ENCODE assay signal across 7 cellular contexts in the genomic region with DNA sequence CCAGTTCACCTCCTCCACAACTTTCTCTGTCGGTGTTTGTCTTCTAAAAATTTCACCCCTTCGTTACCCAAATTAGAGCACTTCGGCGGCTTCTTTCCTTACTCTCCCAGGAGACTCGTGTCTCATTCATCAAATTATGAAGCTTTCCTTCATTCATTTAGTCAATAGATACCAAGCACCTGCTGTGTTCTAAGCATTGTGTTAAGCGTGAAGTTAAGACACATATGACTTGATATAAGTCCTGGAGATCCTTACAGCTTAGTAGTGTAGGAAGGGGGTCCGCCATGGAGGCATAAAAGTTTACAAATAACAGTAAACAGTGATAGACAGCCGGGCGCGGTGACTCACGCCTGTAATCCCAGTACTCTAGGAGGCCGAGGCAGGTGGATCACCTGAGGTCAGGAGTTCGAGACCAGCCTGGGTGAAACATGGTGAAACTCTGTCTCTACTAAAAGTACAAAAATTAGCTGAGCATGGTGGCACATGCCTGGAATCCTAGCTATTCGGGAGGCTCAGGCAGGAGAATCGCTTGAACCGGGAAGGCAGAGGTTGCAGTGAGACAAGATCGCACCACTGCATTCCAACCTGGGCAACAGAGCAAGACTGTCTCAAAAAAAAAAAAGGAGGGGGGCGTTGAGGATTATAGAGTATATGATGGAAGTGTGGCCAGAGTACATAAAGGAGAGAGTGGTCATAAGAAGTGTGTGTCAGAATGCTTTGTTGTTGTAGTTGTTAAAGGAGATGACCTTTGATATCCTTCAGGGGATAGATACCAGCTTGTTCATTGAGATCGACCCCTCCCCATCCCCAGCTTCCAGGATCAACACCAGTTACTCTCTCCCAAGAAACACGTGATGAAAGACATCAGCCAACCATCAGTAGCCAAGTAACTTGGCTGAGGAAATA. TPM values are rescaled to one million over a fixed set of nuclear protein-coding genes. Genes with fewer than 3 reads are reported as not detected.
A peak's percentile ranks its signal among the peaks of the same experiment; 100 is the strongest.
DNase-seq lines count a peak whose midpoint lies in the region; ATAC-seq and TF ChIP-seq lines count a peak whose summit lies in the region.

No MANE protein-coding gene starts in this region.

- POLR2A ChIA-PET in WTC11 (lab: Charles Lee), result interaction anchor here (0.6 to 1.1 kb wide), 6 partner anchors 11 to 763 kb away, joined by 3 to 6 read pairs (median 4); no protein-coding TSS in a partner anchor

- peaks cover 27 to 66% (median 48%) of the 10 kb centered on the region in 6 donors for H3K4me1 ChIP-seq in spleen

- TF ChIP-seq POLR2A in spleen (IDR thresholded peaks at IDR 0.05), result no peak

- TF ChIP-seq CTCF in HFF-Myc (IDR thresholded peaks at IDR 0.05; ENCODE audit: low read depth, low read length, missing control alignments), result no peak
- no peak for TF ChIP-seq CTCF in WTC11 (IDR thresholded peaks at IDR 0.05)
- no peak for TF ChIP-seq CTCF in glutamatergic neuron (IDR thresholded peaks at IDR 0.05; ENCODE audit: partially characterized antibody, unreplicated experiment)
- TF ChIP-seq CTCF in spleen (IDR thresholded peaks at IDR 0.05 in 8 of 11, conservative IDR thresholded peaks at IDR 0.05 in 3 of 11), result no peak

- H3K9me3 ChIP-seq in spleen, result no peaks in the 10 kb centered on the region

- WGBS in spleen, 5 donors, result 46 to 60% (median 50%) methylated on average over 18 to 20 of the region's 20 CpGs

- H3K36me3 Mint-ChIP-seq in WTC11 (no peaks in the 10 kb centered on the region), glutamatergic neuron (ENCODE audit: unreplicated experiment) (no peaks in the 10 kb centered on the region)

- DNase-seq in HFF-Myc (ENCODE audit: extremely low read depth, low read depth) (no peak), WTC11 (ENCODE audit: low spot score) (no peak), glutamatergic neuron (no peak), spleen (no peak), NCI-H1092 (lab: John Stamatoyannopoulos, UW) (no peak), KG1 (lab: John Stamatoyannopoulos, UW) (no peak)

- peak overlapping the region; percentile 89 for H3K4me3 Mint-ChIP-seq in WTC11
- peak overlapping the region; percentile 91 for H3K4me3 Mint-ChIP-seq in glutamatergic neuron (ENCODE audit: unreplicated experiment)

- peak overlapping the region; percentile 87 to 98 (median 94) for H3K27ac ChIP-seq in spleen

- H3K27ac Mint-ChIP-seq in WTC11 (peak overlapping the region; percentile 92), glutamatergic neuron (ENCODE audit: unreplicated experiment) (peak overlapping the region; percentile 95)

- ATAC-seq in WTC11, result no peak
- no peak for ATAC-seq in HG03139 (IDR thresholded peaks at IDR 0.05; ENCODE audit: unreplicated experiment)

- intact Hi-C loops in spleen (cut with DNase I; ENCODE audit: low total_unique reads), result no loop called here

- CTCF ChIA-PET in WTC11 (lab: Charles Lee), result interaction anchor here (0.5 to 1.9 kb wide), 21 partner anchors 9 to 578 kb away, joined by 3 to 15 read pairs (median 4); a partner anchor contains a TSS

- H3K27me3 ChIP-seq in spleen (replicated peaks in 1 of 7), result no peaks in the 10 kb centered on the region

- H3K4me1 Mint-ChIP-seq in WTC11 (peaks cover 29% of the 10 kb centered on the region), glutamatergic neuron (ENCODE audit: low read depth, unreplicated experiment) (peaks cover 11% of the 10 kb centered on the region)

- no peaks in the 10 kb centered on the region for H3K9me3 Mint-ChIP-seq in WTC11
- H3K9me3 Mint-ChIP-seq in glutamatergic neuron (ENCODE audit: unreplicated experiment), result peaks cover 5% of the 10 kb centered on the region

- H3K4me3 ChIP-seq in HFF-Myc (replicated peaks; ENCODE audit: low read depth, low read length) (peak overlapping the region; percentile 95), spleen (peak overlapping the region; percentile 72 to 97 (median 84))

- H3K27me3 Mint-ChIP-seq in WTC11 (ENCODE audit: low read depth), result no peaks in the 10 kb centered on the region
- H3K27me3 Mint-ChIP-seq in glutamatergic neuron (ENCODE audit: unreplicated experiment), result peaks cover 3% of the 10 kb centered on the region

- H3K36me3 ChIP-seq in spleen, result peaks cover 0 to 23% (median 11%) of the 10 kb centered on the region in 6 donors

TF ChIP-seq in WTC11, 78 proteins besides CTCF, POLR2A, EP300 and RAD21:
- TF ChIP-seq, protein P1, sequence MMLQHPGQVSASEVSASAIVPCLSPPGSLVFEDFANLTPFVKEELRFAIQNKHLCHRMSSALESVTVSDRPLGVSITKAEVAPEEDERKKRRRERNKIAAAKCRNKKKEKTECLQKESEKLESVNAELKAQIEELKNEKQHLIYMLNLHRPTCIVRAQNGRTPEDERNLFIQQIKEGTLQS (CRISPR knock-in tag; conservative IDR thresholded peaks at IDR 0.05), result no peak
- TF ChIP-seq ZNF423 (CRISPR knock-in tag; IDR thresholded peaks at IDR 0.05) (no peak), SMAD3 (CRISPR knock-in tag; IDR thresholded peaks at IDR 0.05; ENCODE audit: borderline replicate concordance) (0 out of 2 replicates have a peak, but pooled peaks have one; percentile 1)

RNA-seq across cellular contexts. Expression of a gene that starts 0.7 kb away (rescaled TPM):
- total RNA-seq in WTC11 (2021) (12.8 to 15.6 TPM (median 13.7 TPM) in 3 replicates), glutamatergic neuron (ENCODE audit: unreplicated experiment) (21.4 TPM), spleen (10 to 100 TPM; 38.9 to 64.1 (median 46.4) TPM)
- 10 to 100 TPM; 27.3 to 42.5 (median 33.6) TPM for polyA plus RNA-seq in spleen

RNA-seq across cellular contexts. Expression of a gene that starts 3.5 kb away (rescaled TPM):
- total RNA-seq in WTC11 (2021) (28.5 to 34.2 TPM (median 30.8 TPM) in 3 replicates), glutamatergic neuron (ENCODE audit: unreplicated experiment) (10.6 TPM), spleen (10 to 100 TPM in 1 of 7 donors, 1 to 10 TPM in 6; 7.1 to 11.0 (median 8.3) TPM)
- polyA plus RNA-seq in spleen, result 10 to 100 TPM; 11.2 to 12.3 (median 12.2) TPM

RNA-seq across cellular contexts. Expression of a gene that starts 28.5 kb away (rescaled TPM):
- 18.4 to 24.0 TPM (median 21.1 TPM) in 3 replicates for total RNA-seq in WTC11 (2021)
- total RNA-seq in glutamatergic neuron (ENCODE audit: unreplicated experiment), result 4.0 TPM
- total RNA-seq in spleen, result 1 to 10 TPM; 2.1 to 9.7 (median 4.6) TPM
- polyA plus RNA-seq in spleen, result 1 to 10 TPM in 1 of 3 donors, under 1 TPM in 2; 0.52 to 2.1 (median 0.67) TPM
